8 cellular contexts compared by ENCODE assay signal in the genomic region with DNA sequence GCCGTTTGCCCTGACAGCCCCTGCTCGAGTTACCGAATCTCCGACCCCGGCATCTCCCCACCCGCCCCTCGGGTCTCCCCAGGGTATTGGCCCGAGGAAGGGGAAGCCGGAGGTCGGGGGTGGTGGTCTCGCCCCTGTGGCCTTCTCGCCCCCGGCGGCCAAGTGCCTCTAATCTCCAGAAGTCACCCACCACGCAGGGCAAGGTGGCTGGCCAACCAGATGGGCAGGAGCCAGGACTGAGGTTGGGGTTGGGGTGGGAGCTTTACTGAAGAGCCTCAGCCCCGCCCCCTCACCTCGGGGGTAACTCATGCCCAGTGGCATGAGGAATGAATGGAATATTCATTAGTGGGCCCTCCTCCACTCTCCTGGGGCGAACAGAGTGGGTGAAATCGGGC. TPM values are rescaled to one million over a fixed set of nuclear protein-coding genes. Genes with fewer than 3 reads are reported as not detected.
DNase-seq lines count a peak whose midpoint lies in the region; ATAC-seq and TF ChIP-seq lines count a peak whose summit lies in the region.

No MANE protein-coding gene starts in this region.

- WGBS in heart left ventricle, 4 donors, result 2 to 14% (median 2%) methylated on average over 8 to 19 of the region's 19 CpGs

- POLR2A ChIA-PET in activated CD8-positive, alpha-beta T cell treated with anti-CD3 and anti-CD28 coated beads for 36 hours (lab: Charles Lee), result interaction anchor here (1.5 to 3.9 kb wide), 3 partner anchors 10 to 47 kb away, joined by 3 to 21 read pairs (median 3); a partner anchor contains a TSS

- H3K36me3 ChIP-seq in heart left ventricle, result peaks cover 0 to 32% (median 30%) of the 10 kb centered on the region in 9 donors

- H3K36me3 Mint-ChIP-seq in activated CD8-positive, alpha-beta T cell treated with anti-CD3 and anti-CD28 coated beads for 36 hours (ENCODE audit: low read depth), result peaks cover 17% of the 10 kb centered on the region
- H3K36me3 Mint-ChIP-seq in progenitor cell of endocrine pancreas (ENCODE audit: insufficient read depth), result peaks cover 7% of the 10 kb centered on the region

- CTCF ChIA-PET in activated CD8-positive, alpha-beta T cell treated with anti-CD3 and anti-CD28 coated beads for 36 hours (lab: Charles Lee), result interaction anchor here (0.8 to 5.1 kb wide), 3 partner anchors 10 to 58 kb away, joined by 3 to 45 read pairs (median 3); a partner anchor contains a TSS

- H3K4me1 Mint-ChIP-seq in activated CD8-positive, alpha-beta T cell treated with anti-CD3 and anti-CD28 coated beads for 36 hours (ENCODE audit: low read depth), result peaks cover 30% of the 10 kb centered on the region
- peaks cover 13% of the 10 kb centered on the region for H3K4me1 Mint-ChIP-seq in progenitor cell of endocrine pancreas (ENCODE audit: low read depth)

- peaks cover 0 to 33% (median 15%) of the 10 kb centered on the region in 12 donors for H3K4me1 ChIP-seq in heart left ventricle

- peak overlapping the region; percentile 50 for H3K27ac ChIP-seq in HL-60 (replicated peaks)
- H3K27ac ChIP-seq in heart left ventricle, result peak overlapping the region in 9 of 12 donors; percentile 59 to 86 (median 78)

- no peaks in the 10 kb centered on the region for H3K27me3 Mint-ChIP-seq in activated CD8-positive, alpha-beta T cell treated with anti-CD3 and anti-CD28 coated beads for 36 hours
- no peaks in the 10 kb centered on the region for H3K27me3 Mint-ChIP-seq in progenitor cell of endocrine pancreas

- H3K27me3 ChIP-seq in HL-60 (ENCODE audit: insufficient read depth, poor library complexity, severe bottlenecking) (no peaks in the 10 kb centered on the region), heart left ventricle (no peaks in the 10 kb centered on the region)

- peak overlapping the region; percentile 69 for H3K4me3 ChIP-seq in HL-60 (replicated peaks; ENCODE audit: insufficient read depth, low read length)
- H3K4me3 ChIP-seq in heart left ventricle, result peak overlapping the region; percentile 73 to 100 (median 90)

- intact Hi-C loops in activated CD8-positive, alpha-beta T cell treated with anti-CD3 and anti-CD28 coated beads for 36 hours (cut with micrococcal nuclease), result no loop called here
- intact Hi-C loops in heart left ventricle (cut with DNase I), result loop anchor here in 6 of 10 donors (5.0 to 10.0 kb wide), 4 partner anchors 45 to 892 kb away; a partner anchor contains a TSS

- H3K9me3 Mint-ChIP-seq in activated CD8-positive, alpha-beta T cell treated with anti-CD3 and anti-CD28 coated beads for 36 hours, result no peaks in the 10 kb centered on the region
- no peaks in the 10 kb centered on the region for H3K9me3 Mint-ChIP-seq in progenitor cell of endocrine pancreas (ENCODE audit: low read depth)

- TF ChIP-seq CTCF in HL-60 (IDR thresholded peaks at IDR 0.05; ENCODE audit: insufficient read depth, low read length) (no peak), heart left ventricle (IDR thresholded peaks at IDR 0.05) (no peak), progenitor cell of endocrine pancreas (IDR thresholded peaks at IDR 0.05; ENCODE audit: unreplicated experiment) (no peak)
- TF ChIP-seq CTCF in activated CD8-positive, alpha-beta T cell treated with anti-CD3 and anti-CD28 coated beads for 36 hours (IDR thresholded peaks at IDR 0.05), result no peak

- H3K9me3 ChIP-seq in heart left ventricle, result no peaks in the 10 kb centered on the region

- no peak for TF ChIP-seq POLR2A in heart left ventricle (IDR thresholded peaks at IDR 0.05)

- H3K27ac Mint-ChIP-seq in activated CD8-positive, alpha-beta T cell treated with anti-CD3 and anti-CD28 coated beads for 36 hours, result no peak overlapping the region
- H3K27ac Mint-ChIP-seq in progenitor cell of endocrine pancreas, result peak overlapping the region; percentile 49

- H3K4me3 Mint-ChIP-seq in activated CD8-positive, alpha-beta T cell treated with anti-CD3 and anti-CD28 coated beads for 36 hours, result peak overlapping the region; percentile 72
- peak overlapping the region; percentile 75 for H3K4me3 Mint-ChIP-seq in progenitor cell of endocrine pancreas (ENCODE audit: low read depth)

- peak; percentile 72 for DNase-seq in COLO829 (ENCODE audit: low spot score)
- no peak for DNase-seq in HL-60 (ENCODE audit: low read depth in 1 of 2, low spot score in 1 of 2)
- DNase-seq in activated CD8-positive, alpha-beta T cell treated with anti-CD3 and anti-CD28 coated beads for 36 hours, result peak; percentile 24
- peak in 3 of 5 donors; percentile 19 to 40 (median 32) for DNase-seq in heart left ventricle
- no peak for DNase-seq in progenitor cell of endocrine pancreas (ENCODE audit: low spot score, unreplicated experiment)

- ATAC-seq in activated CD8-positive, alpha-beta T cell treated with anti-CD3 and anti-CD28 coated beads for 36 hours, result peak; percentile 22
- ATAC-seq in heart left ventricle (peak in 2 of 4 donors; percentile 18 to 25), GM21786 (IDR thresholded peaks at IDR 0.05; ENCODE audit: unreplicated experiment) (no peak), GM18868 (IDR thresholded peaks at IDR 0.05; ENCODE audit: unreplicated experiment) (no peak), HG02970 (IDR thresholded peaks at IDR 0.05; ENCODE audit: low FRiP score, unreplicated experiment) (no peak)

RNA-seq across cellular contexts. Expression of a gene that starts 0.6 kb away (rescaled TPM):
- total RNA-seq in activated CD8-positive, alpha-beta T cell treated with anti-CD3 and anti-CD28 coated beads for 36 hours, result 1 to 10 TPM; 8.6 to 9.2 TPM
- total RNA-seq in heart left ventricle (10 to 100 TPM; 11.0 to 22.2 (median 13.5) TPM), progenitor cell of endocrine pancreas (12.0 and 15.7 TPM in 2 replicates)
- polyA plus RNA-seq in heart left ventricle, result 10 to 100 TPM; 12.4 to 15.8 TPM

RNA-seq across cellular contexts. Expression of a gene that starts 9.1 kb away (rescaled TPM):
- 10 to 100 TPM; 24.5 to 27.4 TPM for total RNA-seq in activated CD8-positive, alpha-beta T cell treated with anti-CD3 and anti-CD28 coated beads for 36 hours
- 10 to 100 TPM in 1 of 9 donors, 1 to 10 TPM in 8; 4.0 to 12.4 (median 7.2) TPM for total RNA-seq in heart left ventricle
- polyA plus RNA-seq in heart left ventricle, result 10 to 100 TPM in 1 of 2 donors, 1 to 10 TPM in 1; 7.7 to 12.6 TPM
- 6.6 and 7.1 TPM in 2 replicates for total RNA-seq in progenitor cell of endocrine pancreas

RNA-seq across cellular contexts. Expression of a gene that starts 47.6 kb away (rescaled TPM):
- total RNA-seq in activated CD8-positive, alpha-beta T cell treated with anti-CD3 and anti-CD28 coated beads for 36 hours, result 10 to 100 TPM; 82.9 to 87.4 TPM
- total RNA-seq in heart left ventricle (10 to 100 TPM; 27.4 to 62.9 (median 40.8) TPM), progenitor cell of endocrine pancreas (74.2 and 75.3 TPM in 2 replicates)
- polyA plus RNA-seq in heart left ventricle, result 10 to 100 TPM; 32.0 to 34.3 TPM

RNA-seq across cellular contexts. Expression of a gene that starts 57.5 kb away (rescaled TPM):
- 10 to 100 TPM; 11.0 to 11.9 TPM for total RNA-seq in activated CD8-positive, alpha-beta T cell treated with anti-CD3 and anti-CD28 coated beads for 36 hours
- total RNA-seq in heart left ventricle, result 1 to 10 TPM; 2.1 to 7.9 (median 5.7) TPM
- 1 to 10 TPM; 2.7 to 8.9 TPM for polyA plus RNA-seq in heart left ventricle
- total RNA-seq in progenitor cell of endocrine pancreas, result 7.3 and 8.7 TPM in 2 replicates

RNA-seq across cellular contexts. Expression of a gene that starts 57.6 kb away (rescaled TPM):
- total RNA-seq in activated CD8-positive, alpha-beta T cell treated with anti-CD3 and anti-CD28 coated beads for 36 hours, result 100 to 1,000 TPM; 106 to 114 TPM
- total RNA-seq in heart left ventricle, result 10 to 100 TPM in 6 of 9 donors, 1 to 10 TPM in 3; 5.8 to 32.7 (median 11.6) TPM
- polyA plus RNA-seq in heart left ventricle, result 10 to 100 TPM; 14.0 to 21.1 TPM
- total RNA-seq in progenitor cell of endocrine pancreas, result 77.7 and 82.2 TPM in 2 replicates

Comparison
In these comparisons a context has a peak if more than half of its experiments do, and no peak if none do; other contexts are left out.
1. DNase-seq: peak in COLO829 (single experiment), activated CD8-positive, alpha-beta T cell treated with anti-CD3 and anti-CD28 coated beads for 36 hours (single experiment) and heart left ventricle (3 of 5); none in HL-60 (0 of 2) and progenitor cell of endocrine pancreas (single experiment).